In genomic region chr2:127197475-127198385, GRCh38 we compare ENCODE assay signal across 9 cellular contexts. TPM values are rescaled to one million over a fixed set of nuclear protein-coding genes. Genes with fewer than 3 reads are reported as not detected.
A peak's percentile ranks its signal among the peaks of the same experiment; 100 is the strongest.
DNase-seq lines count a peak whose midpoint lies in the region; TF ChIP-seq lines count a peak whose summit lies in the region.
"Had no signal": no experiment of that assay in that cellular context is flagged by ENCODE, and none has a peak within 500 bp of the region (broad histone marks: within the 10 kb centered on the region; RNA-seq: fewer than 3 reads in every experiment).

No MANE protein-coding gene starts in this region.

- 61 to 64% (median 62%) methylated on average over 19 of the region's 19 CpGs for WGBS in adrenal gland, 4 donors

- H3K27me3 ChIP-seq in H7 (ENCODE audit: control insufficient read depth, insufficient read depth, low read length) (no peaks in the 10 kb centered on the region), adrenal gland (no peaks in the 10 kb centered on the region), kidney epithelial cell (ENCODE audit: control insufficient read depth, insufficient read depth, low read length) (no peaks in the 10 kb centered on the region)
- H3K27me3 ChIP-seq: uterus had no signal

- TF ChIP-seq POLR2A in adrenal gland (IDR thresholded peaks at IDR 0.05), result no peak

- intact Hi-C loops in adrenal gland (cut with DNase I), result no loop called here

- no peaks in the 10 kb centered on the region for H3K4me1 ChIP-seq in adrenal gland (replicated peaks in 1 of 2)
- H3K4me1 ChIP-seq: uterus had no signal

- no peak overlapping the region for H3K27ac ChIP-seq in adrenal gland
- H3K27ac ChIP-seq: uterus had no signal

- TF ChIP-seq CTCF in adrenal gland (IDR thresholded peaks at IDR 0.05) (peak; percentile 21 to 47 (median 42)), kidney epithelial cell (IDR thresholded peaks at IDR 0.05; ENCODE audit: insufficient read depth, low read length, poor library complexity, severe bottlenecking) (peak; percentile 88)

- H3K9me3 ChIP-seq in adrenal gland (replicated peaks in 1 of 3), result no peaks in the 10 kb centered on the region
- H3K9me3 ChIP-seq: uterus had no signal

- H3K4me3 ChIP-seq in H7 (ENCODE audit: insufficient read depth, low read depth, low read length) (no peak overlapping the region), adrenal gland (no peak overlapping the region), kidney epithelial cell (ENCODE audit: low read depth, low read length) (no peak overlapping the region)
- H3K4me3 ChIP-seq: uterus had no signal

- no peaks in the 10 kb centered on the region for H3K36me3 ChIP-seq in H7 (replicated peaks; ENCODE audit: control insufficient read depth, insufficient read depth, low read length)
- no peaks in the 10 kb centered on the region for H3K36me3 ChIP-seq in adrenal gland (replicated peaks in 1 of 2)
- no peaks in the 10 kb centered on the region for H3K36me3 ChIP-seq in kidney epithelial cell (ENCODE audit: control insufficient read depth, insufficient read depth, low read length)
- H3K36me3 ChIP-seq: uterus had no signal

- peak; percentile 18 for DNase-seq in DMS114 treated with DMSO at 0.1 percent for 48 hours (lab: John Stamatoyannopoulos, UW; ENCODE audit: unreplicated experiment)
- DNase-seq in H7, result peak; percentile 82
- DNase-seq in NCI-H1105 (lab: John Stamatoyannopoulos, UW), result peak; percentile 48
- DNase-seq in T follicular helper cell (ENCODE audit: low read depth), result peak; percentile 18
- DNase-seq in adrenal gland, result peak in 6 of 7 donors; percentile 43 to 78 (median 68)
- DNase-seq in kidney epithelial cell (ENCODE audit: low read depth), result no peak
- DNase-seq in stimulated activated CD4-positive, alpha-beta T cell treated with anti-CD3 and anti-CD28 coated beads, Interleukin-4, amount 100 ng/mL, for 48 hours (ENCODE audit: low read depth in 2 of 2), result peak; percentile 50 to 52
- no peak for DNase-seq in cerebellum (ENCODE audit: low spot score)

RNA-seq across cellular contexts. Expression of gene CYP27C1, which starts 22.4 kb away (rescaled TPM):
- total RNA-seq in H7 (2014; rRNA removed; shearing (Covaris generic)), result 0.59 and 0.83 TPM in 2 replicates
- total RNA-seq in adrenal gland (under 1 TPM in 5 of 8 donors, not detected in 3; 0.11 to 0.28 (median 0.14) TPM), kidney epithelial cell (1.1 and 2.3 TPM in 2 replicates), cerebellum (1.1 TPM)
- under 1 TPM; 0.22 to 0.97 (median 0.30) TPM for polyA plus RNA-seq in adrenal gland

Comparison
In these comparisons a context has a peak if more than half of its experiments do, and no peak if none do; other contexts are left out.
1. DNase-seq: peak in DMS114 treated with DMSO at 0.1 percent for 48 hours (single experiment), H7 (single experiment), NCI-H1105 (single experiment), T follicular helper cell (single experiment), adrenal gland (6 of 7) and stimulated activated CD4-positive, alpha-beta T cell treated with anti-CD3 and anti-CD28 coated beads, Interleukin-4, amount 100 ng/mL, for 48 hours (2 of 2); none in kidney epithelial cell (single experiment) and cerebellum (single experiment).